Comparison of ENCODE assay signal across 13 cellular contexts in the genomic region with DNA sequence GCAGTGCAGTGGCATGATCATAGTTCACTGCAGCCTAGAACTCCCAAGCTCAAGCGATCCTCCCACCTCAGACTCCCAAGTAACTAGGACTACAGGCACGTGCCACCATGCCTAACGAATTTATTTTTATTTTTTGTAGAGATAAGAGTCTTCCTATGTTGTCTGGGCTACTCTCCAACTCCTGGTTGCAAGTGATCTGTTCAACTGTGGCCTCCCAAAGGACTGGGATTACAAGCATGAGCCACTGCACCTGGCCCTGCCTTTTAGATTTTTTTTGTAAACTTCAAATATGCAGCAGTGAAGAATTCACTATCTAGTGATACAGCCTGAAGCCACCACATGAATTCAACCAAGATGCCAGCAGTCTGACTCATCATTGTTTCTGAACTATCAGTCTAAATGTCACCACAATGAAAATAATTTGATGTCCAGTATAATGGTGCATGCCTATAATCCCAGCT. TPM values are rescaled to one million over a fixed set of nuclear protein-coding genes. Genes with fewer than 3 reads are reported as not detected.
A peak's percentile ranks its signal among the peaks of the same experiment; 100 is the strongest.
DNase-seq lines count a peak whose midpoint lies in the region; ATAC-seq and TF ChIP-seq lines count a peak whose summit lies in the region.
"Had no signal": no experiment of that assay in that cellular context is flagged by ENCODE, and none has a peak within 500 bp of the region (broad histone marks: within the 10 kb centered on the region; RNA-seq: fewer than 3 reads in every experiment).

No MANE protein-coding gene starts in this region.

- H3K4me3 ChIP-seq in astrocyte of the cerebellum (ENCODE audit: low read depth, low read length) (no peak overlapping the region), kidney epithelial cell (ENCODE audit: low read depth, low read length) (no peak overlapping the region), Karpas-422 (ENCODE audit: low read length) (no peak overlapping the region)

- H4K20me1 ChIP-seq in Karpas-422 (ENCODE audit: insufficient read depth, low read depth, low read length), result no peaks in the 10 kb centered on the region

- DNase-seq in EL (peak; percentile 85), LHCN-M2 (ENCODE audit: low read depth) (peak; percentile 99), astrocyte of the cerebellum (ENCODE audit: low read depth) (peak; percentile 19), kidney epithelial cell (ENCODE audit: low read depth) (peak; percentile 23), Karpas-422 (no peak), NCI-H128 (lab: John Stamatoyannopoulos, UW; ENCODE audit: unreplicated experiment) (no peak)
- DNase-seq in activated CD4-positive, alpha-beta T cell treated with anti-CD3 and anti-CD28 coated beads for 4 hours, result no peak
- DNase-seq: activated CD8-positive, alpha-beta memory T cell treated with anti-CD3 and anti-CD28 coated beads, Interleukin-2, amount 10 ng/mL, durations not matched to agents 7 days and 5 days; amygdala; Calu3; islet precursor cell; NCI-H1105 treated with DMSO at 0.1 percent for 48 hours had no signal

- H3K4me2 ChIP-seq in Karpas-422 (ENCODE audit: low read depth, low read length, poor library complexity, severe bottlenecking), result no peak overlapping the region

- in situ Hi-C loops in astrocyte of the cerebellum (cut with HindIII; ENCODE audit: low sequenced_read_pairs), result no loop called here

- H3K27me3 ChIP-seq in kidney epithelial cell (ENCODE audit: control insufficient read depth, insufficient read depth, low read length) (no peaks in the 10 kb centered on the region), Karpas-422 (ENCODE audit: low read length) (no peaks in the 10 kb centered on the region)

- ATAC-seq in HG02885 (IDR thresholded peaks at IDR 0.05; ENCODE audit: poor library complexity, unreplicated experiment), result no peak
- ATAC-seq: activated CD8-positive, alpha-beta memory T cell treated with anti-CD3 and anti-CD28 coated beads, Interleukin-2, amount 10 ng/mL, durations not matched to agents 7 days and 5 days had no signal

- no peaks in the 10 kb centered on the region for H3K9me3 ChIP-seq in Karpas-422 (ENCODE audit: low read length)

- no peaks in the 10 kb centered on the region for H3K36me3 ChIP-seq in kidney epithelial cell (ENCODE audit: control insufficient read depth, insufficient read depth, low read length)
- H3K36me3 ChIP-seq in Karpas-422 (ENCODE audit: insufficient read depth, low read length), result peaks cover 36% of the 10 kb centered on the region; the same call in 1 of the 2 replicates

- H3K27ac ChIP-seq in Karpas-422 (ENCODE audit: low read length), result no peak overlapping the region

- H3K9me2 ChIP-seq in Karpas-422 (replicated peaks; ENCODE audit: insufficient read depth, low read length), result no peaks in the 10 kb centered on the region

- peaks cover 11% of the 10 kb centered on the region for H3K4me1 ChIP-seq in Karpas-422 (ENCODE audit: low read length)

- TF ChIP-seq CTCF in astrocyte of the cerebellum (IDR thresholded peaks at IDR 0.05; ENCODE audit: low read depth, low read length, missing control alignments), result no peak
- no peak for TF ChIP-seq CTCF in kidney epithelial cell (IDR thresholded peaks at IDR 0.05; ENCODE audit: insufficient read depth, low read length, poor library complexity, severe bottlenecking)

- no peak overlapping the region for H3K9ac ChIP-seq in Karpas-422 (ENCODE audit: low read length)

- peaks cover 69% of the 10 kb centered on the region for H3K79me2 ChIP-seq in Karpas-422 (ENCODE audit: low read length)

- H2AFZ ChIP-seq in Karpas-422 (ENCODE audit: low read length), result no peak overlapping the region

RNA-seq across cellular contexts. Expression of gene UBXN7, which starts 32.7 kb away (rescaled TPM):
- 12.1 and 16.4 TPM in 2 replicates for total RNA-seq in LHCN-M2 (2014; rRNA removed)
- 10.1 TPM for polyA plus RNA-seq in LHCN-M2 (2012)
- 13.0 and 16.4 TPM in 2 replicates for total RNA-seq in kidney epithelial cell
- 25.5 and 33.0 TPM in 2 replicates for total RNA-seq in Karpas-422 (2014; rRNA removed; shearing (Covaris generic); ENCODE audit: low replicate concordance)

Comparison
In these comparisons a context has a peak if more than half of its experiments do, and no peak if none do; other contexts are left out.
1. DNase-seq: peak in EL (single experiment), LHCN-M2 (single experiment), astrocyte of the cerebellum (single experiment) and kidney epithelial cell (single experiment); none in Karpas-422 (single experiment), activated CD4-positive, alpha-beta T cell treated with anti-CD3 and anti-CD28 coated beads for 4 hours (0 of 2) and NCI-H128 (single experiment).